8 cellular contexts compared by ENCODE assay signal in the genomic region with DNA sequence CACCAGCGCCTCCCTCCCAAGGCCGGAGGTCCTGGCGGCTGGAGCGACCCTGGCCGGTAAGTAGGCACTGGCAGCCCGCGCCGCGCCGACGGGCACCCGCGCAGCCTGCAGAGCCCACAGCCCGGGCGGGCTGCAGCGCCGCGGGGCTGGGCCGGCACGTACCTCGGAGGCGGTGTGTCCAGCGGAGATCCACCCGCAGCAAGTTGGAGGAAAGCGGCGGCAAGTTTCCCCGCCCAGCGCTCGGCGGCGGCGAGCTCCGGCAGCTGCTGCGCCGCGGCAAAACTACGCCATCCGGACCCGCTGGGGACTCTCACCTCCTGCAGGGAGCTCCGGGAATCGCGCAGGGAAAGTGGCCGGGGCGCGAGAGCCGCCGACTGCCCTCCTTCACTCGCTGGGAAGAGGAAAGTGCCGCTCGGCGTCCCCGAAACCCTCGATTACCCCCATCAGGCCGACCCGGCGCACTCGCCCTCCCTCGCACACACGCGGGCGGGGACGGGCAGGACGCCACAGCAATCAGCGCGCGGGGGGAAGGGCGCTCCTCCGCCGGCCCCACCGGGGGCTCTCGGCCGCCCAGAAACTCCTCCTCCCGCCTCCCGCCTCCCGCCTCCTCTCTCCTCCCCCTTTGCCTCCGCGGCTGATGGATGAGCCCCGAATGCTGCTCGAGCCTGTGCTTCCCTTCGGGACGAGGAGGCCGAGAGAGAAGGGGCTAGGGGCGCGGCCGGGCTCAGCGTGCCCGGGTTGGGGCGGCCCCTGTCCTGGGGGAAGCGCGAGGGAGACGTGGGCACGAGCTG. TPM values are rescaled to one million over a fixed set of nuclear protein-coding genes. Genes with fewer than 3 reads are reported as not detected.
DNase-seq lines count a peak whose midpoint lies in the region; ATAC-seq and TF ChIP-seq lines count a peak whose summit lies in the region.

A gene (minus strand): TSS at position 436 of the 791 bp plus-strand sequence. CDS start 24,620 bp downstream, outside the sequence.

- peak within 1 kb of the TSS; percentile 77 for H3K4me3 Mint-ChIP-seq in chondrocyte (ENCODE audit: unreplicated experiment)

- peaks cover 19% of the 10 kb centered on the region for H3K4me1 Mint-ChIP-seq in chondrocyte (ENCODE audit: low read depth)

- peaks cover 10% of the 10 kb centered on the region for H3K27me3 Mint-ChIP-seq in chondrocyte (ENCODE audit: low read depth)

- peak; percentile 74 for ATAC-seq in HG02981 (IDR thresholded peaks at IDR 0.05; ENCODE audit: unreplicated experiment)

- H3K27ac Mint-ChIP-seq in chondrocyte (ENCODE audit: unreplicated experiment), result peak within 1 kb of the TSS; percentile 41

- no peaks in the 10 kb centered on the region for H3K9me3 Mint-ChIP-seq in chondrocyte (ENCODE audit: low read depth)

- TF ChIP-seq CTCF in chondrocyte (IDR thresholded peaks at IDR 0.05), result peak; percentile 77

- no peaks in the 10 kb centered on the region for H3K36me3 Mint-ChIP-seq in chondrocyte (ENCODE audit: low read depth)

- peak; percentile 56 for DNase-seq in NK-92 treated with Interleukin-12 subunit alpha and Interleukin-12 subunit beta, amount 100 ng/mL, for 24 hours (lab: John Stamatoyannopoulos, UW)
- DNase-seq in NK-92 (lab: John Stamatoyannopoulos, UW; ENCODE audit: unreplicated experiment), result no peak
- DNase-seq in NCI-H2227 (lab: John Stamatoyannopoulos, UW; ENCODE audit: unreplicated experiment), result peak; percentile 93
- peak; percentile 77 to 78 for DNase-seq in activated CD4-positive, alpha-beta T cell treated with anti-CD3 and anti-CD28 coated beads for 4 hours
- DNase-seq in chondrocyte (ENCODE audit: low spot score), result peak; percentile 93
- DNase-seq in kidney tubule cell (ENCODE audit: low spot score), result peak; percentile 89
- DNase-seq in stimulated activated CD4-positive, alpha-beta T cell treated with anti-CD3 and anti-CD28 coated beads, Interleukin-1b, Interleukin-23, amount 100 ng/mL, for 1 hour (ENCODE audit: low read depth in 2 of 2), result peak; percentile 36 to 48

RNA-seq across cellular contexts. Expression of the gene that starts here (rescaled TPM):
- total RNA-seq in chondrocyte, result 0.80 to 2.8 TPM (median 1.4 TPM) in 3 replicates
